In genomic region chr7:87123105-87123504, GRCh38 we compare ENCODE assay signal across 7 cellular contexts.
"Had no signal": no experiment of that assay in that cellular context is flagged by ENCODE, and none has a peak within 500 bp of the region (broad histone marks: within the 10 kb centered on the region; RNA-seq: fewer than 3 reads in every experiment).

No MANE protein-coding gene starts in this region.

- H3K4me3 ChIP-seq: GM12878 had no signal

- DNase-seq: GDM1, GF-D8 had no signal

- FAIRE-seq: GM12878, GM12891, GM12892, GM18507, GM19239 had no signal

- ATAC-seq: GM12878 had no signal
